Comparison of ENCODE assay signal across 9 cellular contexts in the genomic region with DNA sequence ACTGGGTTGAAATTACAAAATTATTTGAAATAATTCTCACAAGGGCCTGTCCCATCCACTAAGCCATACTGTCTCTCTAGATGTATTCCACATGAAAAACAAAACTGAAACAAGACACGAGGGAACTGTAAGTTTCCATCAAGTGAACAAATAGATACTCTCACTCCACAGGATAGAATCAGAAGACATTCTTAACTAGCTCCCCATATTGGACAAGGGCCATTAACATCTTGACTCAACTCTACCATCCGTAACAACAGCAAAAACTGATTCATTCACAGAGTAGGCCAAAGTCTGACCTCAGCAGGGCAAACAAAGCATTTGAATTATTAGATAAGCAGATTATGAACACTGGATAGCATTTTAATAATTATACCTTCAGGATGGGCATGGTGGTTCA. TPM values are rescaled to one million over a fixed set of nuclear protein-coding genes. Genes with fewer than 3 reads are reported as not detected.
DNase-seq lines count a peak whose midpoint lies in the region; ATAC-seq and TF ChIP-seq lines count a peak whose summit lies in the region.
"Had no signal": no experiment of that assay in that cellular context is flagged by ENCODE, and none has a peak within 500 bp of the region (broad histone marks: within the 10 kb centered on the region; RNA-seq: fewer than 3 reads in every experiment).

No MANE protein-coding gene starts in this region.

- H3K27me3 Mint-ChIP-seq in CD8-positive, alpha-beta memory T cell = no peaks in the 10 kb centered on the region
- H3K27me3 Mint-ChIP-seq in WTC11 (ENCODE audit: low read depth) = no peaks in the 10 kb centered on the region
- H3K27me3 Mint-ChIP-seq in memory B cell = no peaks in the 10 kb centered on the region

- DNase-seq in CD8-positive, alpha-beta memory T cell = no peak
- DNase-seq in WTC11 (ENCODE audit: low spot score) = no peak
- DNase-seq in memory B cell (ENCODE audit: low spot score in 2 of 2) = no peak
- no peak for DNase-seq in esophagus squamous epithelium (lab: John Stamatoyannopoulos, UW)
- no peak for DNase-seq in NCI-H524 (lab: John Stamatoyannopoulos, UW)
- DNase-seq in stimulated activated CD4-positive, alpha-beta T cell treated with anti-CD3 and anti-CD28 coated beads, Interleukin-2, amount 100 ng/mL, for 24 hours = no peak
- DNase-seq in HK-2 (ENCODE audit: unreplicated experiment) = no peak

- CTCF ChIA-PET in CD8-positive, alpha-beta memory T cell (lab: Charles Lee) = no interaction called here
- CTCF ChIA-PET in WTC11 (lab: Charles Lee) = no interaction called here

- peak overlapping the region in 6 of 8 donors; percentile 10 to 69 (median 22) for H3K27ac Mint-ChIP-seq in CD8-positive, alpha-beta memory T cell
- peak overlapping the region; percentile 30; the same call in 1 of the 2 replicates for H3K27ac Mint-ChIP-seq in WTC11
- H3K27ac Mint-ChIP-seq in memory B cell = peak overlapping the region; percentile 14

- no peak overlapping the region for H3K4me3 ChIP-seq in CD8-positive, alpha-beta memory T cell (ENCODE audit: low read length)
- no peak overlapping the region for H3K4me3 ChIP-seq in esophagus squamous epithelium
- H3K4me3 ChIP-seq: SK-N-MC had no signal

- peak overlapping the region in 1 of 7 donors; percentile 9 for H3K4me3 Mint-ChIP-seq in CD8-positive, alpha-beta memory T cell
- no peak overlapping the region for H3K4me3 Mint-ChIP-seq in WTC11
- H3K4me3 Mint-ChIP-seq in memory B cell = peak overlapping the region; percentile 1

- no peaks in the 10 kb centered on the region for H3K9me3 ChIP-seq in CD8-positive, alpha-beta memory T cell (ENCODE audit: low read length)
- no peaks in the 10 kb centered on the region for H3K9me3 ChIP-seq in esophagus squamous epithelium

- ATAC-seq in GM21529 (IDR thresholded peaks at IDR 0.05; ENCODE audit: unreplicated experiment) = peak; percentile 75
- no peak for ATAC-seq in WTC11
- ATAC-seq in memory B cell (ENCODE audit: low read depth) = no peak

- H3K27me3 ChIP-seq in CD8-positive, alpha-beta memory T cell (ENCODE audit: insufficient read depth, low read length, poor library complexity, severe bottlenecking) = no peaks in the 10 kb centered on the region
- no peaks in the 10 kb centered on the region for H3K27me3 ChIP-seq in esophagus squamous epithelium

- no peak for TF ChIP-seq POLR2A in esophagus squamous epithelium (IDR thresholded peaks at IDR 0.05)

- H3K4me1 ChIP-seq in CD8-positive, alpha-beta memory T cell (ENCODE audit: insufficient read depth, low read length) = peaks cover 7% of the 10 kb centered on the region
- H3K4me1 ChIP-seq in esophagus squamous epithelium = peaks cover 0 to 25% (median 12%) of the 10 kb centered on the region in 3 donors

- H3K36me3 ChIP-seq in CD8-positive, alpha-beta memory T cell (ENCODE audit: insufficient read depth, low read length) = no peaks in the 10 kb centered on the region
- H3K36me3 ChIP-seq in esophagus squamous epithelium = peaks cover 0 to 64% (median 0%) of the 10 kb centered on the region in 3 donors

- POLR2A ChIA-PET in CD8-positive, alpha-beta memory T cell (lab: Charles Lee) = no interaction called here
- POLR2A ChIA-PET in WTC11 (lab: Charles Lee) = interaction anchor here (0.5 kb wide), 1 partner anchor 369 kb away, joined by 3 read pairs; no protein-coding TSS in a partner anchor

- WGBS in esophagus squamous epithelium, 2 donors = 20 to 22% methylated on average over 2 of the region's 2 CpGs

- H3K27ac ChIP-seq in CD8-positive, alpha-beta memory T cell (ENCODE audit: low read depth, low read length) = no peak overlapping the region
- H3K27ac ChIP-seq in esophagus squamous epithelium = peak overlapping the region in 1 of 4 donors; percentile 30
- H3K27ac ChIP-seq: SK-N-MC had no signal

- peaks cover 29 to 58% (median 56%) of the 10 kb centered on the region in 3 donors for H3K4me1 Mint-ChIP-seq in CD8-positive, alpha-beta memory T cell
- H3K4me1 Mint-ChIP-seq in WTC11 = peaks cover 15% of the 10 kb centered on the region
- peaks cover 19% of the 10 kb centered on the region for H3K4me1 Mint-ChIP-seq in memory B cell

- no peaks in the 10 kb centered on the region for H3K9me3 Mint-ChIP-seq in CD8-positive, alpha-beta memory T cell
- H3K9me3 Mint-ChIP-seq in WTC11 (no peaks in the 10 kb centered on the region), memory B cell (no peaks in the 10 kb centered on the region)

- intact Hi-C loops in esophagus squamous epithelium (cut with DNase I) = no loop called here

- TF ChIP-seq CTCF in WTC11 (IDR thresholded peaks at IDR 0.05) (no peak), esophagus squamous epithelium (IDR thresholded peaks at IDR 0.05) (no peak)

- peaks cover 9 to 41% (median 12%) of the 10 kb centered on the region in 3 donors for H3K36me3 Mint-ChIP-seq in CD8-positive, alpha-beta memory T cell
- H3K36me3 Mint-ChIP-seq in WTC11 (no peaks in the 10 kb centered on the region), memory B cell (peaks cover 15% of the 10 kb centered on the region)

TF ChIP-seq in WTC11, 78 proteins besides CTCF, POLR2A, EP300 and RAD21:
- TF ChIP-seq ZNF317 (CRISPR knock-in tag; IDR thresholded peaks at IDR 0.05; ENCODE audit: borderline replicate concordance, low read depth) (no peak), EMX1 (CRISPR knock-in tag; IDR thresholded peaks at IDR 0.05) (no peak), GTF2I (CRISPR knock-in tag; conservative IDR thresholded peaks at IDR 0.05) (no peak), ZBTB21 (CRISPR knock-in tag; IDR thresholded peaks at IDR 0.05; ENCODE audit: borderline replicate concordance) (no peak), NFE2L1 (CRISPR knock-in tag; IDR thresholded peaks at IDR 0.05) (no peak), E2F5 (CRISPR knock-in tag; IDR thresholded peaks at IDR 0.05) (no peak), SP1 (CRISPR knock-in tag; conservative IDR thresholded peaks at IDR 0.05) (no peak), USF1 (CRISPR knock-in tag; IDR thresholded peaks at IDR 0.05) (no peak), ZNF232 (CRISPR knock-in tag; IDR thresholded peaks at IDR 0.05) (no peak), PRRX2 (CRISPR knock-in tag; IDR thresholded peaks at IDR 0.05) (no peak)
- TF ChIP-seq, protein P1, sequence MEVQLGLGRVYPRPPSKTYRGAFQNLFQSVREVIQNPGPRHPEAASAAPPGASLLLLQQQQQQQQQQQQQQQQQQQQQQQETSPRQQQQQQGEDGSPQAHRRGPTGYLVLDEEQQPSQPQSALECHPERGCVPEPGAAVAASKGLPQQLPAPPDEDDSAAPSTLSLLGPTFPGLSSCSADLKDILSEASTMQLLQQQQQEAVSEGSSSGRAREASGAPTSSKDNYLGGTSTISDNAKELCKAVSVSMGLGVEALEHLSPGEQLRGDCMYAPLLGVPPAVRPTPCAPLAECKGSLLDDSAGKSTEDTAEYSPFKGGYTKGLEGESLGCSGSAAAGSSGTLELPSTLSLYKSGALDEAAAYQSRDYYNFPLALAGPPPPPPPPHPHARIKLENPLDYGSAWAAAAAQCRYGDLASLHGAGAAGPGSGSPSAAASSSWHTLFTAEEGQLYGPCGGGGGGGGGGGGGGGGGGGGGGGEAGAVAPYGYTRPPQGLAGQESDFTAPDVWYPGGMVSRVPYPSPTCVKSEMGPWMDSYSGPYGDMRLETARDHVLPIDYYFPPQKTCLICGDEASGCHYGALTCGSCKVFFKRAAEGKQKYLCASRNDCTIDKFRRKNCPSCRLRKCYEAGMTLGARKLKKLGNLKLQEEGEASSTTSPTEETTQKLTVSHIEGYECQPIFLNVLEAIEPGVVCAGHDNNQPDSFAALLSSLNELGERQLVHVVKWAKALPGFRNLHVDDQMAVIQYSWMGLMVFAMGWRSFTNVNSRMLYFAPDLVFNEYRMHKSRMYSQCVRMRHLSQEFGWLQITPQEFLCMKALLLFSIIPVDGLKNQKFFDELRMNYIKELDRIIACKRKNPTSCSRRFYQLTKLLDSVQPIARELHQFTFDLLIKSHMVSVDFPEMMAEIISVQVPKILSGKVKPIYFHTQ (CRISPR knock-in tag; IDR thresholded peaks at IDR 0.05) = no peak

RNA-seq across cellular contexts. Expression of gene UBE2H, which starts 29.1 kb away (rescaled TPM):
- 10 to 100 TPM; 15.3 to 21.5 TPM for total RNA-seq in CD8-positive, alpha-beta memory T cell
- 45.2 TPM for polyA plus RNA-seq in CD8-positive, alpha-beta memory T cell
- total RNA-seq in WTC11 (2021) (55.0 to 65.8 TPM (median 63.4 TPM) in 3 replicates), esophagus squamous epithelium (100 to 1,000 TPM in 2 of 4 donors, 10 to 100 TPM in 2; 60.1 to 113 (median 88.7) TPM)
